1 cellular context compared by ENCODE assay signal in genomic region chr2:6353669-6354068, GRCh38.
TF ChIP-seq lines count a peak whose summit lies in the region.

No MANE protein-coding gene starts in this region.

TF ChIP-seq in HepG2, 621 proteins besides CTCF, POLR2A, EP300 and RAD21 (continued from another document):
- TF ChIP-seq CSRNP2 (CRISPR knock-in tag; conservative IDR thresholded peaks at IDR 0.05; ENCODE audit: low read depth) (no peak), ZBTB37 (CRISPR knock-in tag; IDR thresholded peaks at IDR 0.05) (no peak), ZNF800 (CRISPR knock-in tag; IDR thresholded peaks at IDR 0.05) (no peak), ZBTB42 (CRISPR knock-in tag; IDR thresholded peaks at IDR 0.05) (no peak), CHD4 (IDR thresholded peaks at IDR 0.05; ENCODE audit: borderline replicate concordance, low read length) (no peak)
